Comparison of ENCODE assay signal across 14 cellular contexts in genomic region chr2:74009577-74009976, GRCh38. TPM values are rescaled to one million over a fixed set of nuclear protein-coding genes. Genes with fewer than 3 reads are reported as not detected.
A peak's percentile ranks its signal among the peaks of the same experiment; 100 is the strongest.
DNase-seq lines count a peak whose midpoint lies in the region; ATAC-seq, FAIRE-seq and TF ChIP-seq lines count a peak whose summit lies in the region.
"Had no signal": no experiment of that assay in that cellular context is flagged by ENCODE, and none has a peak within 500 bp of the region (broad histone marks: within the 10 kb centered on the region; RNA-seq: fewer than 3 reads in every experiment).

No MANE protein-coding gene starts in this region.

- FAIRE-seq in HepG2 (lab: Jason Lieb, UNC) (no peak), frontal cortex (lab: Jason Lieb, UNC) (no peak)

- peaks cover 7% of the 10 kb centered on the region for H3K36me3 Mint-ChIP-seq in central memory CD8-positive, alpha-beta T cell (ENCODE audit: insufficient read depth)
- H3K36me3 Mint-ChIP-seq in nephron (ENCODE audit: low read depth) = peaks cover 18% of the 10 kb centered on the region

- H3K9me3 ChIP-seq in HepG2 (ENCODE audit: low read length) (no peaks in the 10 kb centered on the region), right lobe of liver (no peaks in the 10 kb centered on the region)
- H3K9me3 ChIP-seq: MG63, transverse colon had no signal

- no peak overlapping the region for H2AFZ ChIP-seq in HepG2 (ENCODE audit: low read length)

- TF ChIP-seq POLR2A in HepG2 (IDR thresholded peaks at IDR 0.05; ENCODE audit: insufficient read depth in 1 of 2, low read depth in 2 of 2, low read length in 2 of 2) (no peak), right lobe of liver (IDR thresholded peaks at IDR 0.05) (no peak)

- no peak overlapping the region for H3K4me3 Mint-ChIP-seq in central memory CD8-positive, alpha-beta T cell
- H3K4me3 Mint-ChIP-seq in nephron = peak overlapping the region in 2 of 3 experiments; percentile 29 to 34

- no peak for TF ChIP-seq RAD21 in HepG2 (CRISPR knock-in tag; IDR thresholded peaks at IDR 0.05)

- POLR2A ChIA-PET in HepG2 (lab: Yijun Ruan, JAX) = no interaction called here

- ATAC-seq in HepG2 = peak; percentile 13; the same call in 1 of the 3 replicates
- no peak for ATAC-seq in right lobe of liver
- ATAC-seq in central memory CD8-positive, alpha-beta T cell (replicated peaks; ENCODE audit: extremely low read depth, poor library complexity, severe bottlenecking) = no peak
- no peak for ATAC-seq in GM19351 (IDR thresholded peaks at IDR 0.05; ENCODE audit: unreplicated experiment)

- no peaks in the 10 kb centered on the region for H3K27me3 ChIP-seq in HepG2 (ENCODE audit: control insufficient read depth in 1 of 2, insufficient read depth in 2 of 2, low read length in 2 of 2)
- H3K27me3 ChIP-seq in right lobe of liver = no peaks in the 10 kb centered on the region
- H3K27me3 ChIP-seq: MG63, transverse colon had no signal

- no peaks in the 10 kb centered on the region; the same call in 1 of the 2 replicates for H4K20me1 ChIP-seq in HepG2 (ENCODE audit: insufficient read depth, low read length)

- H3K9ac ChIP-seq in HepG2 (ENCODE audit: insufficient read depth, low read depth, low read length) = no peak overlapping the region

- H3K36me3 ChIP-seq in HepG2 (replicated peaks in 1 of 2; ENCODE audit: control insufficient read depth in 1 of 2, insufficient read depth in 2 of 2, low read length in 2 of 2) = peaks cover 11 to 28% of the 10 kb centered on the region in 2 experiments
- no peaks in the 10 kb centered on the region for H3K36me3 ChIP-seq in right lobe of liver
- H3K36me3 ChIP-seq: transverse colon had no signal

- H3K4me2 ChIP-seq in HepG2 (ENCODE audit: low read depth, low read length) = no peak overlapping the region

- H3K9me3 Mint-ChIP-seq in central memory CD8-positive, alpha-beta T cell = no peaks in the 10 kb centered on the region
- H3K9me3 Mint-ChIP-seq in nephron = no peaks in the 10 kb centered on the region

- H3K4me3 ChIP-seq in HepG2 (replicated peaks in 1 of 3; ENCODE audit: insufficient read depth in 1 of 3, low read depth in 2 of 3, low read length in 3 of 3) = no peak overlapping the region
- no peak overlapping the region for H3K4me3 ChIP-seq in right lobe of liver
- H3K4me3 ChIP-seq: MG63, transverse colon had no signal

- H3K4me1 ChIP-seq in HepG2 (ENCODE audit: insufficient read depth, low read length) (0 out of 2 replicates have a peak, but pooled peaks cover 12% of the 10 kb centered on the region), right lobe of liver (peaks cover 0 to 17% (median 6%) of the 10 kb centered on the region in 4 donors)

- H3K27ac Mint-ChIP-seq in central memory CD8-positive, alpha-beta T cell (ENCODE audit: low read depth) = peak overlapping the region; percentile 56
- H3K27ac Mint-ChIP-seq in nephron = peak overlapping the region; percentile 9 to 68 (median 33)

- H3K27me3 Mint-ChIP-seq in central memory CD8-positive, alpha-beta T cell = no peaks in the 10 kb centered on the region
- no peaks in the 10 kb centered on the region for H3K27me3 Mint-ChIP-seq in nephron (ENCODE audit: low read depth)

- DNase-seq in HepG2 (ENCODE audit: low spot score) (no peak), right lobe of liver (no peak), NCI-H2107 (lab: John Stamatoyannopoulos, UW) (no peak), frontal cortex (ENCODE audit: low spot score in 2 of 2) (no peak), NCI-H1105 (lab: John Stamatoyannopoulos, UW) (no peak)
- no peak for DNase-seq in central memory CD8-positive, alpha-beta T cell (ENCODE audit: low spot score in 2 of 2)
- DNase-seq: activated CD4-positive, CD25-positive, alpha-beta regulatory T cell; AML-193; MG63; RPMI8226; T-helper 1 cell; transverse colon had no signal

- intact Hi-C loops in HepG2 (cut with micrococcal nuclease; ENCODE audit: unreplicated experiment) (no loop called here), right lobe of liver (cut with DNase I) (no loop called here)

- in situ Hi-C loops in HepG2 (cut with HindIII; ENCODE audit: extremely low pct_ligation_motif_present, low pct_unique_long_range_greater_than_20kb) = no loop called here

- TF ChIP-seq EP300 in HepG2 (IDR thresholded peaks at IDR 0.05; ENCODE audit: low read depth in 2 of 2, low read length in 2 of 2) = no peak
- TF ChIP-seq EP300 in HepG2 (CRISPR knock-in tag; IDR thresholded peaks at IDR 0.05; ENCODE audit: borderline replicate concordance) = no peak

- peaks cover 12% of the 10 kb centered on the region for H3K79me2 ChIP-seq in HepG2 (ENCODE audit: insufficient read depth, low read length)

- no TSS peak for BruUV-seq in HepG2 (replicated peaks; lab: Mats Ljungman, UMichigan)

- CTCF ChIA-PET in HepG2 (lab: Yijun Ruan, JAX; ENCODE audit: low intra/inter-chr PET ratio, low total read pairs) = no interaction called here

- H3K4me1 Mint-ChIP-seq in central memory CD8-positive, alpha-beta T cell = peaks cover 26% of the 10 kb centered on the region
- H3K4me1 Mint-ChIP-seq in nephron = peaks cover 71% of the 10 kb centered on the region

- H3K27ac ChIP-seq in HepG2 (ENCODE audit: extremely low read length, insufficient read depth, low read length) = no peak overlapping the region
- H3K27ac ChIP-seq in right lobe of liver = no peak overlapping the region
- H3K27ac ChIP-seq: transverse colon had no signal

- TF ChIP-seq CTCF in HepG2 (CRISPR knock-in tag; IDR thresholded peaks at IDR 0.05) (no peak), right lobe of liver (IDR thresholded peaks at IDR 0.05) (no peak), nephron (IDR thresholded peaks at IDR 0.05; ENCODE audit: unreplicated experiment in 3 of 3) (no peak)

TF ChIP-seq in HepG2, 621 proteins besides CTCF, POLR2A, EP300 and RAD21:
- TF ChIP-seq, protein P1, sequence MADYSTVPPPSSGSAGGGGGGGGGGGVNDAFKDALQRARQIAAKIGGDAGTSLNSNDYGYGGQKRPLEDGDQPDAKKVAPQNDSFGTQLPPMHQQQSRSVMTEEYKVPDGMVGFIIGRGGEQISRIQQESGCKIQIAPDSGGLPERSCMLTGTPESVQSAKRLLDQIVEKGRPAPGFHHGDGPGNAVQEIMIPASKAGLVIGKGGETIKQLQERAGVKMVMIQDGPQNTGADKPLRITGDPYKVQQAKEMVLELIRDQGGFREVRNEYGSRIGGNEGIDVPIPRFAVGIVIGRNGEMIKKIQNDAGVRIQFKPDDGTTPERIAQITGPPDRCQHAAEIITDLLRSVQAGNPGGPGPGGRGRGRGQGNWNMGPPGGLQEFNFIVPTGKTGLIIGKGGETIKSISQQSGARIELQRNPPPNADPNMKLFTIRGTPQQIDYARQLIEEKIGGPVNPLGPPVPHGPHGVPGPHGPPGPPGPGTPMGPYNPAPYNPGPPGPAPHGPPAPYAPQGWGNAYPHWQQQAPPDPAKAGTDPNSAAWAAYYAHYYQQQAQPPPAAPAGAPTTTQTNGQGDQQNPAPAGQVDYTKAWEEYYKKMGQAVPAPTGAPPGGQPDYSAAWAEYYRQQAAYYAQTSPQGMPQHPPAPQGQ (CRISPR knock-in tag; IDR thresholded peaks at IDR 0.05; ENCODE audit: borderline replicate concordance) = no peak
- TF ChIP-seq ZFP36L2 (CRISPR knock-in tag; IDR thresholded peaks at IDR 0.05) (no peak), GTF2F1 (IDR thresholded peaks at IDR 0.05; ENCODE audit: low read length) (no peak), NFRKB (IDR thresholded peaks at IDR 0.05) (no peak)

RNA-seq across cellular contexts. Expression of gene TET3, which starts 24.9 kb away (rescaled TPM):
- total RNA-seq in HepG2 (2016; rRNA removed; fragmentation: Illumina TruSeq; extraction: Trizol) = 6.8 TPM in 2 replicates
- total RNA-seq in HepG2 (2016; cell fraction: cytosol; rRNA removed; fragmentation: Illumina TruSeq; extraction: Trizol; ENCODE audit: low read depth) = 0.71 and 1.2 TPM in 2 replicates
- 6.1 and 7.2 TPM in 2 replicates for total RNA-seq in HepG2 (2016; cell fraction: insoluble cytoplasmic fraction; rRNA removed; fragmentation: Illumina TruSeq; extraction: Trizol)
- 2.4 and 2.7 TPM in 2 replicates for total RNA-seq in HepG2 (2016; cell fraction: membrane; rRNA removed; fragmentation: Illumina TruSeq; extraction: Trizol)
- 12.1 and 16.6 TPM in 2 replicates for total RNA-seq in HepG2 (2016; cell fraction: nucleus; rRNA removed; fragmentation: Illumina TruSeq; extraction: Trizol)
- 4.3 and 4.7 TPM in 2 replicates for polyA plus RNA-seq in HepG2 (2011; rRNA removed)
- 1.7 and 2.0 TPM in 2 replicates for polyA plus RNA-seq in HepG2 (2011; cell fraction: cytosol; rRNA removed)
- polyA plus RNA-seq in HepG2 (2011; cell fraction: nucleus; rRNA removed) = 19.7 and 21.9 TPM in 2 replicates
- 6.0 and 7.3 TPM in 2 replicates for polyA plus RNA-seq in HepG2 (2012)
- 0.26 and 0.32 TPM in 2 replicates for polyA plus RNA-seq in HepG2 (2016; cell fraction: cytosol; fragmentation: Illumina TruSeq; extraction: Trizol; ENCODE audit: low read depth)
- 4.5 and 5.7 TPM in 2 replicates for polyA plus RNA-seq in HepG2 (2016; cell fraction: insoluble cytoplasmic fraction; fragmentation: Illumina TruSeq; extraction: Trizol; ENCODE audit: low read depth)
- 0.63 and 0.87 TPM in 2 replicates for polyA plus RNA-seq in HepG2 (2016; cell fraction: membrane; fragmentation: Illumina TruSeq; extraction: Trizol; ENCODE audit: low read depth)
- 24.0 and 27.9 TPM in 2 replicates for polyA plus RNA-seq in HepG2 (2016; cell fraction: nucleus; fragmentation: Illumina TruSeq; extraction: Trizol; ENCODE audit: insufficient read depth, low read depth)
- polyA minus RNA-seq in HepG2 (2011; rRNA and poly(A)+ RNA removed; ENCODE audit: low replicate concordance) = 7.6 and 10.7 TPM in 2 replicates
- 3.4 and 4.2 TPM in 2 replicates for polyA minus RNA-seq in HepG2 (2011; cell fraction: cytosol; rRNA and poly(A)+ RNA removed)
- polyA minus RNA-seq in HepG2 (2011; cell fraction: nucleus; rRNA and poly(A)+ RNA removed) = 14.0 and 14.5 TPM in 2 replicates
- 1 to 10 TPM; 3.7 to 6.8 (median 5.1) TPM for total RNA-seq in right lobe of liver
- total RNA-seq in frontal cortex = 15.9 TPM
